24 cellular contexts compared by ENCODE assay signal in the genomic region with DNA sequence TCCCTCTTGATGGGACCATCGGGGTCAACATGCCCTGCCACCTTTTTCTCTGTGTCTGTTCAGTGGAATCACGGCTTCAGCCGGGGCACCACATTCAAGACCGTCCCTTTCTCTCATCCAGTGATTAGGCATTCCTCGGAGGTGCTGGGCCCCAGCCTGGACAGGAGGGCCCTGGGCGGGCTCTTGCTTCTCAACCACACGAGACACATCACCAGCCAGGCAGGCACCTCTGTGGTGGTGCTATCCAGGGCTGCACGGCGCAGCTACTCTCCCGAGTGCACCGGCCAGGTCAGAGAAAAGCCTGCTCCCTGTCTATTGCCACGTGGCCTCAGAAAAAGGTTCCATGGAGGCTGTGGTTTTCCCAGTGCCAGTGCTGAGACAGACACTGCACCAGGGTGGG.
"Had no signal": no experiment of that assay in that cellular context is flagged by ENCODE, and none has a peak within 500 bp of the region (broad histone marks: within the 10 kb centered on the region; RNA-seq: fewer than 3 reads in every experiment).

No MANE protein-coding gene starts in this region.

- H3K9me3 ChIP-seq: adrenal gland, body of pancreas, colonic mucosa, esophagus squamous epithelium had no signal

- H3K27ac ChIP-seq: adrenal gland, body of pancreas, colonic mucosa, epithelial cell of prostate, esophagus squamous epithelium had no signal

- DNase-seq: activated CD4-positive, alpha-beta memory T cell treated with anti-CD3 and anti-CD28 coated beads for 36 hours; activated CD4-positive, alpha-beta T cell treated with anti-CD3 and anti-CD28 coated beads for 36 hours; activated CD4-positive, alpha-beta T cell treated with anti-CD3 and anti-CD28 coated beads, Interleukin-2, amount 10 ng/mL, durations not matched to agents 24 days and 14 days; activated CD4-positive, CD25-positive, alpha-beta regulatory T cell; activated CD4-positive, CD25-positive, alpha-beta regulatory T cell treated with anti-CD3 and anti-CD28 coated beads, Interleukin-2, amount 50 U/mL, for 72 hours; activated CD8-positive, alpha-beta memory T cell treated with anti-CD3 and anti-CD28 coated beads, Interleukin-2, amount 10 ng/mL, durations not matched to agents 7 days and 5 days; activated CD8-positive, alpha-beta memory T cell treated with anti-CD3 and anti-CD28 coated beads, Interleukin-2, amount 50 U/mL, for 4 hours; activated CD8-positive, alpha-beta T cell treated with anti-CD3 and anti-CD28 coated beads, Interleukin-2, amount 10 ng/mL, durations not matched to agents 7 days and 5 days; activated effector memory CD4-positive, alpha-beta T cell treated with anti-CD3 and anti-CD28 coated beads, Interleukin-2, amount 50 U/mL, for 16 hours; activated naive CD4-positive, alpha-beta T cell treated with anti-CD3 and anti-CD28 coated beads for 36 hours; activated naive CD8-positive, alpha-beta T cell treated with anti-CD3 and anti-CD28 coated beads for 36 hours; activated naive CD8-positive, alpha-beta T cell treated with anti-CD3 and anti-CD28 coated beads, Interleukin-2, amount 50 U/mL, for 24 hours; activated T-cell treated with anti-CD3 and anti-CD28 coated beads, Interleukin-2, amount 50 U/mL, for 1 hour; activated T-cell treated with anti-CD3 and anti-CD28 coated beads, Interleukin-2, amount 50 U/mL, for 48 hours; adrenal gland; amygdala; body of pancreas; caudate nucleus; colonic mucosa; effector CD8-positive, alpha-beta T cell; esophagus squamous epithelium; foreskin melanocyte; T-helper 2 cell had no signal

- H3K4me3 ChIP-seq: adrenal gland, body of pancreas, colonic mucosa, esophagus squamous epithelium had no signal

- H3K36me3 ChIP-seq: adrenal gland, colonic mucosa, esophagus squamous epithelium had no signal

- H3K4me1 ChIP-seq: adrenal gland, body of pancreas, colonic mucosa had no signal

- H3K27me3 ChIP-seq: adrenal gland, body of pancreas, colonic mucosa, esophagus squamous epithelium had no signal

- ATAC-seq: activated CD4-positive, alpha-beta T cell treated with anti-CD3 and anti-CD28 coated beads for 36 hours; activated CD8-positive, alpha-beta memory T cell treated with anti-CD3 and anti-CD28 coated beads, Interleukin-2, amount 10 ng/mL, durations not matched to agents 7 days and 5 days; activated CD8-positive, alpha-beta T cell treated with anti-CD3 and anti-CD28 coated beads, Interleukin-2, amount 10 ng/mL, durations not matched to agents 7 days and 5 days; activated naive CD8-positive, alpha-beta T cell treated with anti-CD3 and anti-CD28 coated beads, Interleukin-2, amount 50 U/mL, for 24 hours; body of pancreas had no signal
